In genomic region chr5:85140471-85140870, GRCh38 we compare ENCODE assay signal across 26 cellular contexts.
"Had no signal": no experiment of that assay in that cellular context is flagged by ENCODE, and none has a peak within 500 bp of the region (broad histone marks: within the 10 kb centered on the region; RNA-seq: fewer than 3 reads in every experiment).

No MANE protein-coding gene starts in this region.

- H3K9ac ChIP-seq: KMS-11 had no signal

- H3K27ac ChIP-seq: KMS-11, PC-9, Peyer's patch, SJCRH30 had no signal

- H3K27me3 ChIP-seq: Peyer's patch, SJCRH30 had no signal

- H3K9me3 ChIP-seq: Peyer's patch, SJCRH30 had no signal

- ATAC-seq: K562, Right ventricle myocardium inferior, SK-N-SH treated with all-trans-retinoic acid at 6 μM for 48 hours had no signal

- H3K36me3 ChIP-seq: Peyer's patch, SJCRH30 had no signal

- H3K4me1 ChIP-seq: Peyer's patch, SJCRH30 had no signal

- FAIRE-seq: K562 had no signal

- DNase-seq: Kasumi-1; MV-4-11; NCI-H1048; NCI-H1105; NCI-H1417; NCI-H1436 treated with DMSO at 0.1 percent for 48 hours; NCI-H1694; NCI-H187 treated with DMSO at 0.1 percent for 48 hours; NCI-H2081; NCI-H2107; NCI-H226; NCI-H446; NCI-H510A; NCI-H524 treated with DMSO at 0.1 percent for 48 hours; NCI-H69; NCI-H774; NK-92 treated with Interleukin-12 subunit alpha and Interleukin-12 subunit beta, amount 100 ng/mL, for 24 hours; OCI-M1; PC-9; Peyer's patch; SHP77 treated with DMSO at 0.1 percent for 48 hours; SJCRH30 had no signal

- H3K4me2 ChIP-seq: KMS-11, PC-9 had no signal

- H3K4me3 ChIP-seq: K562, PC-9, Peyer's patch, SJCRH30 had no signal
